In genomic region chr2:16013571-16013970, GRCh38 we compare ENCODE assay signal across 15 cellular contexts.
DNase-seq lines count a peak whose midpoint lies in the region; TF ChIP-seq lines count a peak whose summit lies in the region.
"Had no signal": no experiment of that assay in that cellular context is flagged by ENCODE, and none has a peak within 500 bp of the region (broad histone marks: within the 10 kb centered on the region; RNA-seq: fewer than 3 reads in every experiment).

No MANE protein-coding gene starts in this region.

- TF ChIP-seq CTCF in glutamatergic neuron (IDR thresholded peaks at IDR 0.05; ENCODE audit: partially characterized antibody, unreplicated experiment) (no peak), GM13977 (IDR thresholded peaks at IDR 0.05; ENCODE audit: extremely low read depth, insufficient read depth, missing control alignments) (no peak), mammary epithelial cell (conservative IDR thresholded peaks at IDR 0.05 in 1 of 2, IDR thresholded peaks at IDR 0.05 in 1 of 2; ENCODE audit: extremely low read depth in 1 of 2, insufficient read depth in 1 of 2, low read depth in 1 of 2, low read length in 2 of 2) (no peak)

- peaks cover 8 to 17% of the 10 kb centered on the region in 2 donors for H3K4me1 ChIP-seq in neuronal stem cell (ENCODE audit: control insufficient read depth in 2 of 2, insufficient read depth in 1 of 2, low read depth in 1 of 2, low read length in 2 of 2)
- no peaks in the 10 kb centered on the region for H3K4me1 ChIP-seq in mammary epithelial cell (ENCODE audit: insufficient read depth, low read length)
- H3K4me1 ChIP-seq: ascending aorta, BE2C had no signal

- no peak overlapping the region for H3K9ac ChIP-seq in neuronal stem cell (ENCODE audit: low read depth, low read length, poor library complexity)
- H3K9ac ChIP-seq in mammary epithelial cell (ENCODE audit: insufficient read depth, low read length), result no peak overlapping the region

- H3K27me3 ChIP-seq in neuronal stem cell (ENCODE audit: control insufficient read depth in 3 of 3, insufficient read depth in 3 of 3, low read depth in 1 of 3, low read length in 3 of 3), result no peaks in the 10 kb centered on the region
- H3K27me3 ChIP-seq in mammary epithelial cell (ENCODE audit: insufficient read depth, low read length), result no peaks in the 10 kb centered on the region

- H3K79me1 ChIP-seq in neuronal stem cell (ENCODE audit: low read depth, low read length), result no peaks in the 10 kb centered on the region

- no peak overlapping the region for H2BK5ac ChIP-seq in neuronal stem cell (ENCODE audit: low read length)

- H3K4me3 Mint-ChIP-seq in glutamatergic neuron (ENCODE audit: unreplicated experiment), result peak overlapping the region; percentile 41
- H3K4me3 Mint-ChIP-seq: activated CD4-positive, alpha-beta memory T cell treated with anti-CD3 and anti-CD28 coated beads for 36 hours; activated T-helper 17 cell treated with anti-CD3 and anti-CD28 coated beads, Interleukin-2, amount 50 U/mL, for 72 hours; dendritic cell treated with granulocyte-macrophage colony-stimulating factor and Interleukin-4, amounts not matched to agents 40 ng/mL and 50 ng/mL, for 4 days had no signal

- H3K36me3 Mint-ChIP-seq in glutamatergic neuron (ENCODE audit: unreplicated experiment), result no peaks in the 10 kb centered on the region
- H3K36me3 Mint-ChIP-seq: activated CD4-positive, alpha-beta memory T cell treated with anti-CD3 and anti-CD28 coated beads for 36 hours had no signal

- peaks cover 3% of the 10 kb centered on the region for H3K27me3 Mint-ChIP-seq in glutamatergic neuron (ENCODE audit: unreplicated experiment)

- H2BK15ac ChIP-seq in neuronal stem cell (ENCODE audit: low read length), result no peak overlapping the region

- WGBS in neuronal stem cell (ENCODE audit: extremely low coverage in 2 of 2, insufficient read length in 2 of 2, insufficient replicate concordance in 1 of 2), 2 donors, result no CpG with 5 or more reads among the region's 11 CpGs
- WGBS in mammary epithelial cell (ENCODE audit: low coverage, missing lambda C conversion rate), result 64% methylated on average over 11 of the region's 11 CpGs

- in situ Hi-C loops in GM13977 (cut with MboI; ENCODE audit: low pct_unique_long_range_greater_than_20kb, low sequenced_read_pairs, unreplicated experiment) (no loop called here), mammary epithelial cell (cut with MboI; ENCODE audit: low sequenced_read_pairs in 2 of 2) (no loop called here)

- H4K8ac ChIP-seq in neuronal stem cell (ENCODE audit: low read depth, low read length), result no peak overlapping the region

- H3K9me3 ChIP-seq in neuronal stem cell (replicated peaks in 1 of 2; ENCODE audit: control insufficient read depth in 2 of 2, insufficient read depth in 1 of 2, low read depth in 1 of 2, low read length in 2 of 2) (no peaks in the 10 kb centered on the region), mammary epithelial cell (replicated peaks; ENCODE audit: insufficient read depth, low read length) (no peaks in the 10 kb centered on the region)
- H3K9me3 ChIP-seq: ascending aorta, neutrophil had no signal

- H4K91ac ChIP-seq in neuronal stem cell (ENCODE audit: low read depth, low read length, poor library complexity), result no peak overlapping the region

- H2AFZ ChIP-seq in neuronal stem cell (ENCODE audit: low read length), result peak overlapping the region; percentile 88
- no peak overlapping the region for H2AFZ ChIP-seq in mammary epithelial cell (ENCODE audit: low read depth, low read length)

- no peak overlapping the region for H3K4me3 ChIP-seq in neuronal stem cell (ENCODE audit: low read length in 2 of 2)
- H3K4me3 ChIP-seq in mammary epithelial cell (replicated peaks in 1 of 3; ENCODE audit: insufficient read depth in 1 of 3, low read depth in 2 of 3, low read length in 3 of 3), result no peak overlapping the region
- H3K4me3 ChIP-seq: ascending aorta had no signal

- no TSS peak for BruUV-seq in mammary epithelial cell (replicated peaks; lab: Mats Ljungman, UMichigan)

- no peak overlapping the region for H3K4ac ChIP-seq in neuronal stem cell (ENCODE audit: low read length)

- CTCF ChIA-PET in mammary epithelial cell (lab: Charles Lee; ENCODE audit: low non-redundant PET), result no interaction called here

- H3K4me2 ChIP-seq in neuronal stem cell (ENCODE audit: insufficient read depth, low read length, poor library complexity, severe bottlenecking) (peak overlapping the region; percentile 43), mammary epithelial cell (ENCODE audit: insufficient read depth, low read depth, low read length) (no peak overlapping the region)

- dilution Hi-C loops in mammary epithelial cell (cut with HindIII; ENCODE audit: low sequenced_read_pairs), result no loop called here

- H4K20me1 ChIP-seq in mammary epithelial cell (ENCODE audit: insufficient read depth, low read length), result no peaks in the 10 kb centered on the region

- DNase-seq in DMS53 (lab: John Stamatoyannopoulos, UW) (peak; percentile 67), NCI-H69 (lab: John Stamatoyannopoulos, UW) (peak; percentile 100), glutamatergic neuron (no peak), neuronal stem cell (ENCODE audit: low spot score) (no peak), GM13977 (ENCODE audit: low spot score) (no peak), mammary epithelial cell (no peak), OCI-M2 (lab: John Stamatoyannopoulos, UW; ENCODE audit: unreplicated experiment) (no peak)
- DNase-seq: activated CD4-positive, alpha-beta memory T cell treated with anti-CD3 and anti-CD28 coated beads for 36 hours; BE2C; Right ventricle myocardium superior; stimulated activated CD4-positive, alpha-beta T cell treated with anti-CD3 and anti-CD28 coated beads, Interleukin-4, amount 100 ng/mL, for 24 hours had no signal

- peak overlapping the region; percentile 93 for H3K27ac Mint-ChIP-seq in glutamatergic neuron (ENCODE audit: unreplicated experiment)
- H3K27ac Mint-ChIP-seq: activated CD4-positive, alpha-beta memory T cell treated with anti-CD3 and anti-CD28 coated beads for 36 hours; activated T-helper 17 cell treated with anti-CD3 and anti-CD28 coated beads, Interleukin-2, amount 50 U/mL, for 72 hours; dendritic cell treated with granulocyte-macrophage colony-stimulating factor and Interleukin-4, amounts not matched to agents 40 ng/mL and 50 ng/mL, for 4 days had no signal

- H3K4me1 Mint-ChIP-seq in glutamatergic neuron (ENCODE audit: low read depth, unreplicated experiment), result peaks cover 23% of the 10 kb centered on the region
- H3K4me1 Mint-ChIP-seq: activated T-helper 17 cell treated with anti-CD3 and anti-CD28 coated beads, Interleukin-2, amount 50 U/mL, for 72 hours had no signal

- H3K27ac ChIP-seq in neuronal stem cell (replicated peaks; ENCODE audit: low read length), result no peak overlapping the region
- H3K27ac ChIP-seq in mammary epithelial cell (ENCODE audit: insufficient read depth, low read depth, low read length), result no peak overlapping the region
- H3K27ac ChIP-seq: ascending aorta, neutrophil had no signal

- H3K23ac ChIP-seq in neuronal stem cell (ENCODE audit: low read depth, low read length, poor library complexity), result no peak overlapping the region

- H3K14ac ChIP-seq in neuronal stem cell (ENCODE audit: low read length), result no peak overlapping the region

- H3K9me3 Mint-ChIP-seq in glutamatergic neuron (ENCODE audit: unreplicated experiment), result peaks cover 7% of the 10 kb centered on the region
- H3K9me3 Mint-ChIP-seq: activated CD4-positive, alpha-beta memory T cell treated with anti-CD3 and anti-CD28 coated beads for 36 hours; dendritic cell treated with granulocyte-macrophage colony-stimulating factor and Interleukin-4, amounts not matched to agents 40 ng/mL and 50 ng/mL, for 4 days had no signal

- H3K18ac ChIP-seq in neuronal stem cell (ENCODE audit: low read length), result no peak overlapping the region

- H2BK120ac ChIP-seq in neuronal stem cell (ENCODE audit: low read depth, low read length), result no peak overlapping the region

- H2BK12ac ChIP-seq in neuronal stem cell (ENCODE audit: low read length), result no peak overlapping the region

- H2AK5ac ChIP-seq in neuronal stem cell (ENCODE audit: low read depth, low read length), result no peak overlapping the region

- intact Hi-C loops in mammary epithelial cell (cut with micrococcal nuclease), result no loop called here

- H3K36me3 ChIP-seq in neuronal stem cell (replicated peaks in 1 of 2; ENCODE audit: control insufficient read depth in 2 of 2, insufficient read depth in 2 of 2, low read length in 2 of 2) (no peaks in the 10 kb centered on the region), mammary epithelial cell (ENCODE audit: insufficient read depth, low read length) (no peaks in the 10 kb centered on the region)
- H3K36me3 ChIP-seq: ascending aorta, BE2C, neutrophil had no signal

- H3K79me2 ChIP-seq in mammary epithelial cell (ENCODE audit: insufficient read depth, low read length), result no peaks in the 10 kb centered on the region

Comparison
In these comparisons a context has a peak if more than half of its experiments do, and no peak if none do; other contexts are left out.
1. DNase-seq: peak in DMS53 (single experiment) and NCI-H69 (single experiment); none in glutamatergic neuron (single experiment), neuronal stem cell (single experiment), GM13977 (single experiment), mammary epithelial cell (single experiment) and OCI-M2 (single experiment).